In the genomic region with DNA sequence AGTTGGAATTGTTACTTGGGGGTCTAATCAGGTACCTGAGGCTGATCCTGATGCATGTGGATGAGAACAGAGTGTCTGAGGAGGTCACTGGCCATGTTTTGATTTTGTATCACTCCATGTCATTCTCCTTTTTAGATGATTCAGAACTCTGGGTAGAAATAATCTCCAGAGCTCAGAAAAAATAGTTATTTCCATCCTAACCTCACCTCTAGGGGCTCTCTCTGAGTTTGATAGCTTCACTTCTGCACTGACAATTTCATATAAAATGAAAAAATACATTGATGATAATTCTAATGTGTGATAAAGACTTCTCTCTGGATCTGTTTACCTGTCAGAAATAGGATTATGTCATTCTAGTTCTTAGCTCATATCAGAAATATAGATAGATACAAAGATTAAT, we compare ENCODE assay signal across 18 cellular contexts. TPM values are rescaled to one million over a fixed set of nuclear protein-coding genes. Genes with fewer than 3 reads are reported as not detected.
"Had no signal": no experiment of that assay in that cellular context is flagged by ENCODE, and none has a peak within 500 bp of the region (broad histone marks: within the 10 kb centered on the region; RNA-seq: fewer than 3 reads in every experiment).

No MANE protein-coding gene starts in this region.

- H3K9me3 Mint-ChIP-seq: activated CD4-positive, alpha-beta memory T cell treated with anti-CD3 and anti-CD28 coated beads, Interleukin-2, amount 10 ng/mL, durations not matched to agents 7 days and 5 days; activated T-cell treated with anti-CD3 and anti-CD28 coated beads, Interleukin-2, amount 50 U/mL, for 24 hours; naive thymus-derived CD8-positive, alpha-beta T cell; stimulated activated memory B cell treated with anti-CD40 and anti-IgM and Interleukin-4, amounts not matched to agents 10 μg/mL and 1 μg/mL and 100 μg/mL, for 72 hours had no signal

- H3K9me3 ChIP-seq: left lung, mucosa of descending colon had no signal

- H3K4me1 ChIP-seq: left lung had no signal

- H3K27ac Mint-ChIP-seq: activated CD4-positive, alpha-beta memory T cell treated with anti-CD3 and anti-CD28 coated beads, Interleukin-2, amount 10 ng/mL, durations not matched to agents 7 days and 5 days; activated T-cell treated with anti-CD3 and anti-CD28 coated beads, Interleukin-2, amount 50 U/mL, for 24 hours; naive thymus-derived CD8-positive, alpha-beta T cell; stimulated activated memory B cell treated with anti-CD40 and anti-IgM and Interleukin-4, amounts not matched to agents 10 μg/mL and 1 μg/mL and 100 μg/mL, for 72 hours; WTC11 had no signal

- H3K4me1 Mint-ChIP-seq: activated CD4-positive, alpha-beta memory T cell treated with anti-CD3 and anti-CD28 coated beads, Interleukin-2, amount 10 ng/mL, durations not matched to agents 7 days and 5 days; naive thymus-derived CD8-positive, alpha-beta T cell; stimulated activated memory B cell treated with anti-CD40 and anti-IgM and Interleukin-4, amounts not matched to agents 10 μg/mL and 1 μg/mL and 100 μg/mL, for 72 hours had no signal

- DNase-seq: activated CD4-positive, alpha-beta memory T cell treated with anti-CD3 and anti-CD28 coated beads, Interleukin-2, amount 10 ng/mL, durations not matched to agents 7 days and 5 days; activated CD4-positive, alpha-beta T cell treated with anti-CD3 and anti-CD28 coated beads for 4 hours; activated effector memory CD4-positive, alpha-beta T cell treated with Interleukin-2 at 50 U/mL for 16 hours; activated naive CD4-positive, alpha-beta T cell treated with anti-CD3 and anti-CD28 coated beads, Interleukin-2, amount 50 U/mL, for 16 hours; activated T-cell treated with anti-CD3 and anti-CD28 coated beads, Interleukin-2, amount 50 U/mL, for 24 hours; dorsolateral prefrontal cortex; islet precursor cell; left lung; mucosa of descending colon; naive thymus-derived CD8-positive, alpha-beta T cell; posterior cingulate gyrus; retina; stimulated activated CD4-positive, alpha-beta T cell treated with anti-CD3 and anti-CD28 coated beads, Interleukin-2, amount 100 ng/mL, for 48 hours had no signal

- H3K27ac ChIP-seq: dorsolateral prefrontal cortex, left lung had no signal

- H3K4me3 Mint-ChIP-seq: activated CD4-positive, alpha-beta memory T cell treated with anti-CD3 and anti-CD28 coated beads, Interleukin-2, amount 10 ng/mL, durations not matched to agents 7 days and 5 days; activated T-cell treated with anti-CD3 and anti-CD28 coated beads, Interleukin-2, amount 50 U/mL, for 24 hours; naive thymus-derived CD8-positive, alpha-beta T cell; stimulated activated memory B cell treated with anti-CD40 and anti-IgM and Interleukin-4, amounts not matched to agents 10 μg/mL and 1 μg/mL and 100 μg/mL, for 72 hours; WTC11 had no signal

- H3K4me3 ChIP-seq: dorsolateral prefrontal cortex, left lung, mucosa of descending colon had no signal

- ATAC-seq: left lung; mucosa of descending colon; naive thymus-derived CD8-positive, alpha-beta T cell; stimulated activated memory B cell treated with anti-CD40 and anti-IgM and Interleukin-4, amounts not matched to agents 10 μg/mL and 1 μg/mL and 100 μg/mL, for 72 hours; WTC11 had no signal

- H3K36me3 ChIP-seq: left lung had no signal

- H3K36me3 Mint-ChIP-seq: naive thymus-derived CD8-positive, alpha-beta T cell; stimulated activated memory B cell treated with anti-CD40 and anti-IgM and Interleukin-4, amounts not matched to agents 10 μg/mL and 1 μg/mL and 100 μg/mL, for 72 hours; WTC11 had no signal

RNA-seq across cellular contexts. Expression of gene KRT12, which starts 6.2 kb away (rescaled TPM):
- total RNA-seq: activated CD4-positive, alpha-beta memory T cell treated with anti-CD3 and anti-CD28 coated beads, Interleukin-2, amount 10 ng/mL, durations not matched to agents 7 days and 5 days; astrocyte; left lung; naive thymus-derived CD8-positive, alpha-beta T cell; skeletal muscle tissue; urinary bladder; WTC11 had no signal

RNA-seq across cellular contexts. Expression of gene KRT20, which starts 11.8 kb away (rescaled TPM):
- total RNA-seq: activated CD4-positive, alpha-beta memory T cell treated with anti-CD3 and anti-CD28 coated beads, Interleukin-2, amount 10 ng/mL, durations not matched to agents 7 days and 5 days; astrocyte; dorsolateral prefrontal cortex; left lung; naive thymus-derived CD8-positive, alpha-beta T cell; skeletal muscle tissue had no signal
